Comparison of ENCODE assay signal across 27 cellular contexts in genomic region chr6:56154076-56154475, GRCh38.
"Had no signal": no experiment of that assay in that cellular context is flagged by ENCODE, and none has a peak within 500 bp of the region (broad histone marks: within the 10 kb centered on the region; RNA-seq: fewer than 3 reads in every experiment).

No MANE protein-coding gene starts in this region.

- DNase-seq: stimulated activated CD4-positive, alpha-beta T cell treated with anti-CD3 and anti-CD28 coated beads, Interleukin-2, amount 100 ng/mL, for 48 hours; stimulated activated CD4-positive, alpha-beta T cell treated with anti-CD3 and anti-CD28 coated beads, Interleukin-4, amount 100 ng/mL, for 1 hour; stimulated activated CD4-positive, alpha-beta T cell treated with anti-CD3 and anti-CD28 coated beads, Interleukin-4, amount 100 ng/mL, for 24 hours; stimulated activated CD4-positive, alpha-beta T cell treated with anti-CD3 and anti-CD28 coated beads, Interleukin-4, amount 100 ng/mL, for 4 hours; stimulated activated CD8-positive, alpha-beta memory T cell treated with anti-CD3 and anti-CD28 coated beads, Interleukin-4, amount 100 ng/mL, for 48 hours; stimulated activated naive B cell treated with anti-CD40 and anti-IgM and Interleukin-4, amounts not matched to agents 10 μg/mL and 1 μg/mL and 100 μg/mL, for 72 hours; stimulated activated naive CD4-positive, alpha-beta T cell; stimulated activated naive CD4-positive, alpha-beta T cell treated with Interleukin-2 at 50 U/mL for 16 hours; stimulated activated naive CD8-positive, alpha-beta T cell treated with anti-CD3 and anti-CD28 coated beads, Interleukin-15, amount 100 ng/mL, for 72 hours; stimulated activated naive CD8-positive, alpha-beta T cell treated with anti-CD3 and anti-CD28 coated beads, Interleukin-15, Interleukin-2, amounts not matched to agents 100 U/mL and 50 U/mL, for 24 hours; stomach; substantia nigra; testis; thyroid gland; tibial artery; transverse colon; trophoblast cell; upper lobe of left lung; upper lobe of right lung; uterus had no signal

- H3K4me1 ChIP-seq: stomach, suprapubic skin, testis, thyroid gland, tibial artery, tibial nerve, transverse colon, upper lobe of left lung, upper lobe of right lung, uterus, vagina had no signal

- H3K36me3 ChIP-seq: suprapubic skin, thyroid gland, transverse colon, upper lobe of left lung, upper lobe of right lung, uterus had no signal

- H3K27ac ChIP-seq: stomach, suprapubic skin, testis, thoracic aorta, thyroid gland, tibial artery, tibial nerve, transverse colon, upper lobe of left lung, upper lobe of right lung, uterus, vagina had no signal

- FAIRE-seq: urothelium cell line had no signal

- H3K9me3 ChIP-seq: suprapubic skin, testis, thyroid gland, upper lobe of right lung, uterus, vagina had no signal

- ATAC-seq: stimulated activated effector memory CD8-positive, alpha-beta T cell treated with anti-CD3 and anti-CD28 coated beads, Interleukin-12 subunit alpha, Interleukin-12 subunit beta, amount 100 ng/mL, for 72 hours; stimulated activated memory B cell treated with anti-CD40 and anti-IgM and Interleukin-4, amounts not matched to agents 10 μg/mL and 1 μg/mL and 100 μg/mL, for 72 hours; stimulated activated naive B cell treated with anti-CD40 and anti-IgM and Interleukin-4, amounts not matched to agents 10 μg/mL and 1 μg/mL and 100 μg/mL, for 72 hours; stimulated activated naive CD8-positive, alpha-beta T cell treated with anti-CD3 and anti-CD28 coated beads, Interleukin-15, amount 100 ng/mL, for 72 hours; stimulated activated naive CD8-positive, alpha-beta T cell treated with anti-CD3 and anti-CD28 coated beads, Interleukin-15, Interleukin-2, amounts not matched to agents 100 U/mL and 50 U/mL, for 24 hours; upper lobe of right lung had no signal

- H3K27me3 ChIP-seq: stomach, suprapubic skin, testis, thyroid gland, tibial artery, tibial nerve, transverse colon, upper lobe of left lung, upper lobe of right lung, uterus, vagina had no signal

- H3K4me3 ChIP-seq: stomach, suprapubic skin, testis, thoracic aorta, thyroid gland, tibial artery, tibial nerve, transverse colon, upper lobe of left lung, upper lobe of right lung, uterus, vagina had no signal
